In the genomic region with DNA sequence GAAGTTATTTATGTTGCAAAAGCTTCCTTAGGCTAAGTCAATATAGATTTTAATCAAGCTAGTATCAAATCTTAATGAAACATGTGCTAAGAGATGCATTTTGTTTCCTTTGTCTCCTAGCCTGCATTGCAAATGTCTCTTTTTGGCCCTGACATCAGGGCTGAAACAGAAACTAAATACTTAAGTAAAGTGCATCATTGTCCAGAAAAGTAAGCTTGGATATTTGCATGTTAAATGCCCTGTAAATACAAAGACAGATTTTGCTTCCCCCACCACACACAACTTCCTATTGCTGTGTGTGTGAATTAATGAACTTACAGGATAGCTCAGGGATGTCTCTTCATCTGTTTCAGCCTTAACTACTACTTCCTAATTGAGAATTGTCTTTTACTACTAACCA, we compare ENCODE assay signal across 26 cellular contexts. TPM values are rescaled to one million over a fixed set of nuclear protein-coding genes. Genes with fewer than 3 reads are reported as not detected.
DNase-seq lines count a peak whose midpoint lies in the region; ATAC-seq, FAIRE-seq and TF ChIP-seq lines count a peak whose summit lies in the region.
"Had no signal": no experiment of that assay in that cellular context is flagged by ENCODE, and none has a peak within 500 bp of the region (broad histone marks: within the 10 kb centered on the region; RNA-seq: fewer than 3 reads in every experiment).

No MANE protein-coding gene starts in this region.

- H3K36me3 Mint-ChIP-seq in immature natural killer cell = no peaks in the 10 kb centered on the region

- no peak for TF ChIP-seq POLR2A in H54 (IDR thresholded peaks at IDR 0.05; ENCODE audit: low read depth, low read length)
- TF ChIP-seq POLR2A in spleen (IDR thresholded peaks at IDR 0.05) = no peak

- no peaks in the 10 kb centered on the region for H3F3A ChIP-seq in Loucy (ENCODE audit: low read depth)

- H3K27me3 ChIP-seq in Loucy (ENCODE audit: insufficient read depth, low read length, poor library complexity, severe bottlenecking) (no peaks in the 10 kb centered on the region), spleen (replicated peaks in 1 of 7) (no peaks in the 10 kb centered on the region)

- no peak overlapping the region for H3K4me3 ChIP-seq in GM12865 (ENCODE audit: low read depth, low read length)
- H3K4me3 ChIP-seq in Loucy (ENCODE audit: low read length, poor library complexity, severe bottlenecking) = no peak overlapping the region
- no peak overlapping the region for H3K4me3 ChIP-seq in spleen

- ATAC-seq in GM18517 (IDR thresholded peaks at IDR 0.05; ENCODE audit: unreplicated experiment) (no peak), GM18868 (IDR thresholded peaks at IDR 0.05; ENCODE audit: unreplicated experiment) (no peak)
- ATAC-seq: SK-N-SH treated with all-trans-retinoic acid at 6 μM for 48 hours had no signal

- H2AFZ ChIP-seq in Loucy (ENCODE audit: low read length) = peak overlapping the region; percentile 50

- no peak overlapping the region for H3K9ac ChIP-seq in Loucy (ENCODE audit: low read depth, low read length, poor library complexity, severe bottlenecking)
- H3K9ac ChIP-seq: KMS-11 had no signal

- no peaks in the 10 kb centered on the region for H3K9me3 ChIP-seq in Loucy (ENCODE audit: insufficient read depth, low read depth, low read length)
- no peaks in the 10 kb centered on the region for H3K9me3 ChIP-seq in spleen

- FAIRE-seq in GM19239 (lab: Jason Lieb, UNC) (peak; percentile 75), H54 (lab: Jason Lieb, UNC) (peak; percentile 48)

- no peak overlapping the region for H3K27ac Mint-ChIP-seq in immature natural killer cell

- H3K4me3 Mint-ChIP-seq in immature natural killer cell = no peak overlapping the region

- H3K36me3 ChIP-seq in Loucy (ENCODE audit: insufficient read depth, low read length) (no peaks in the 10 kb centered on the region), spleen (no peaks in the 10 kb centered on the region)

- H3K27ac ChIP-seq in spleen = no peak overlapping the region
- H3K27ac ChIP-seq: 22Rv1, C4-2B, KMS-11 had no signal

- no peaks in the 10 kb centered on the region for H4K20me1 ChIP-seq in Loucy (ENCODE audit: insufficient read depth, low read length, poor library complexity, severe bottlenecking)

- no peak overlapping the region for H3K4me2 ChIP-seq in Loucy (ENCODE audit: low read depth, low read length, poor library complexity, severe bottlenecking)
- H3K4me2 ChIP-seq: KMS-11 had no signal

- H3K4me1 Mint-ChIP-seq in immature natural killer cell = no peaks in the 10 kb centered on the region

- DNase-seq in GM12865 (ENCODE audit: low read depth) (peak; percentile 34), GM19239 (ENCODE audit: insufficient read length, low spot score) (no peak), H54 (ENCODE audit: insufficient read length, low spot score) (no peak), immature natural killer cell (no peak), spleen (no peak)
- DNase-seq: AML-193, DND-41, HCEC 1CT, NCI-H146, NCI-H2029 treated with DMSO at 0.1 percent for 48 hours, NCI-H2171, NCI-H446, NCI-H526 treated with DMSO at 0.1 percent for 48 hours, SHP77, T-helper 1 cell, T-helper 9 cell had no signal

- H3K27me3 Mint-ChIP-seq in immature natural killer cell (ENCODE audit: low read depth in 3 of 3) = no peaks in the 10 kb centered on the region

- TF ChIP-seq CTCF in GM12865 (IDR thresholded peaks at IDR 0.05; ENCODE audit: insufficient read depth, low read depth, low read length, missing control alignments) (no peak), Loucy (conservative IDR thresholded peaks at IDR 0.05; ENCODE audit: low read length) (no peak), spleen (IDR thresholded peaks at IDR 0.05 in 8 of 11, conservative IDR thresholded peaks at IDR 0.05 in 3 of 11) (no peak)

- H3K9me3 Mint-ChIP-seq in immature natural killer cell = no peaks in the 10 kb centered on the region

- H3K9me2 ChIP-seq in Loucy (replicated peaks; ENCODE audit: low read depth, low read length) = no peaks in the 10 kb centered on the region

- intact Hi-C loops in spleen (cut with DNase I; ENCODE audit: low total_unique reads) = no loop called here

- H3K79me2 ChIP-seq in Loucy (ENCODE audit: insufficient read depth, low read length) = no peaks in the 10 kb centered on the region

- H3K4me1 ChIP-seq in Loucy (ENCODE audit: insufficient read depth, low read length, poor library complexity, severe bottlenecking) (peaks cover 6% of the 10 kb centered on the region), spleen (no peaks in the 10 kb centered on the region)

RNA-seq across cellular contexts. Expression of a gene that starts 9.9 kb away (rescaled TPM):
- polyA plus RNA-seq in immature natural killer cell (1 to 10 TPM; 4.2 to 8.4 (median 7.3) TPM), spleen (10 to 100 TPM in 2 of 3 donors, 1 to 10 TPM in 1; 6.2 to 13.6 (median 10.7) TPM)
- total RNA-seq in spleen = 10 to 100 TPM; 19.1 to 49.4 (median 27.9) TPM
- total RNA-seq: G401 had no signal

RNA-seq across cellular contexts. Expression of a gene that starts 18.5 kb away (rescaled TPM):
- polyA plus RNA-seq in immature natural killer cell (1 to 10 TPM in 1 of 3 donors, under 1 TPM in 1, not detected in 1; 0.84 to 1.2 TPM), spleen (1 to 10 TPM; 2.2 to 7.5 (median 2.6) TPM)
- total RNA-seq in spleen = 10 to 100 TPM in 1 of 7 donors, 1 to 10 TPM in 6; 4.8 to 11.5 (median 7.7) TPM
- total RNA-seq: G401, M059J, RPMI7951 had no signal
